8 cellular contexts compared by ENCODE assay signal in the genomic region with DNA sequence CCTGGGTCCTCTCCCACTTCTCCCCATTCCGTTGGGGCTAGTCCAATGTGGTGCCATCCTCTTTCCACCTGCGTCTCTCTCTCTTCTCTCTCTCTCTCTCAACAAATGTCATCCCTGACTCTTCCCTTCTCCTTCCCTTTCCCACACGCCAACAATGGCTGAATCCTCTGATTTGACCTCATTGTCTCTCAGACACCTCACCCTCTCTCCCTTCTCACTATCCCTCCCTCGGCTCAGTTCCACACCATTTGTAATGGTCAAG. TPM values are rescaled to one million over a fixed set of nuclear protein-coding genes. Genes with fewer than 3 reads are reported as not detected.
DNase-seq lines count a peak whose midpoint lies in the region; ATAC-seq lines count a peak whose summit lies in the region.

No MANE protein-coding gene starts in this region.

- no peak for ATAC-seq in CD4-positive, CD25-positive, alpha-beta regulatory T cell (ENCODE audit: low read depth in 2 of 2)
- ATAC-seq in GM21515 (IDR thresholded peaks at IDR 0.05; ENCODE audit: unreplicated experiment) (no peak), HG03159 (IDR thresholded peaks at IDR 0.05; ENCODE audit: unreplicated experiment) (no peak), GM19467 (IDR thresholded peaks at IDR 0.05; ENCODE audit: unreplicated experiment) (no peak)

- no peaks in the 10 kb centered on the region for H3K27me3 ChIP-seq in CD4-positive, CD25-positive, alpha-beta regulatory T cell (ENCODE audit: control insufficient read depth, insufficient read depth, low read length)
- H3K27me3 ChIP-seq in MG63 (no peaks in the 10 kb centered on the region), neuron (ENCODE audit: insufficient read depth, low read length) (no peaks in the 10 kb centered on the region)
- no peaks in the 10 kb centered on the region for H3K27me3 ChIP-seq in effector memory CD4-positive, alpha-beta T cell (replicated peaks; ENCODE audit: control insufficient read depth, insufficient read depth, low read length, poor library complexity, severe bottlenecking)

- peak overlapping the region; percentile 93 for H3K4me3 ChIP-seq in CD4-positive, CD25-positive, alpha-beta regulatory T cell (ENCODE audit: low read depth, low read length)
- H3K4me3 ChIP-seq in MG63 (peak overlapping the region; percentile 94), neuron (ENCODE audit: low read length) (peak overlapping the region; percentile 64)
- H3K4me3 ChIP-seq in effector memory CD4-positive, alpha-beta T cell (ENCODE audit: insufficient read depth, low read depth, low read length, poor library complexity, severe bottlenecking) = peak overlapping the region; percentile 82

- H2AFZ ChIP-seq in neuron (ENCODE audit: low read depth, low read length) = peak overlapping the region; percentile 74

- H3K27ac ChIP-seq in CD4-positive, CD25-positive, alpha-beta regulatory T cell (ENCODE audit: insufficient read depth, low read length, poor library complexity, severe bottlenecking) = peak overlapping the region; percentile 92
- peak overlapping the region; percentile 86 for H3K27ac ChIP-seq in effector memory CD4-positive, alpha-beta T cell (ENCODE audit: insufficient read depth, low read length, poor library complexity, severe bottlenecking)

- peak overlapping the region; percentile 96 to 98 (median 97) for H3K27ac Mint-ChIP-seq in CD4-positive, CD25-positive, alpha-beta regulatory T cell

- H3K36me3 ChIP-seq in CD4-positive, CD25-positive, alpha-beta regulatory T cell (ENCODE audit: control insufficient read depth, insufficient read depth, low read length) = no peaks in the 10 kb centered on the region
- no peaks in the 10 kb centered on the region for H3K36me3 ChIP-seq in MG63
- no peaks in the 10 kb centered on the region for H3K36me3 ChIP-seq in effector memory CD4-positive, alpha-beta T cell (ENCODE audit: control insufficient read depth, insufficient read depth, low read length)
- peaks cover under 1% of the 10 kb centered on the region for H3K36me3 ChIP-seq in neuron (ENCODE audit: insufficient read depth, low read length)

- H3K36me3 Mint-ChIP-seq in CD4-positive, CD25-positive, alpha-beta regulatory T cell = peaks cover 3% of the 10 kb centered on the region

- no peak for DNase-seq in CD4-positive, CD25-positive, alpha-beta regulatory T cell
- DNase-seq in MG63 (no peak), NCI-H510A (lab: John Stamatoyannopoulos, UW) (no peak)
- no peak for DNase-seq in effector memory CD4-positive, alpha-beta T cell

- no peaks in the 10 kb centered on the region for H3K9me3 ChIP-seq in CD4-positive, CD25-positive, alpha-beta regulatory T cell (ENCODE audit: control insufficient read depth in 2 of 2, low read length in 2 of 2)
- no peaks in the 10 kb centered on the region for H3K9me3 ChIP-seq in MG63
- no peaks in the 10 kb centered on the region for H3K9me3 ChIP-seq in effector memory CD4-positive, alpha-beta T cell (ENCODE audit: control insufficient read depth, low read length)
- no peaks in the 10 kb centered on the region for H3K9me3 ChIP-seq in neuron (ENCODE audit: low read length)

- peaks cover 8 to 36% (median 15%) of the 10 kb centered on the region in 4 donors for H3K4me1 Mint-ChIP-seq in CD4-positive, CD25-positive, alpha-beta regulatory T cell

- H3K4me1 ChIP-seq in CD4-positive, CD25-positive, alpha-beta regulatory T cell (ENCODE audit: control insufficient read depth, insufficient read depth, low read length, poor library complexity, severe bottlenecking) = peaks cover 8% of the 10 kb centered on the region
- no peaks in the 10 kb centered on the region for H3K4me1 ChIP-seq in effector memory CD4-positive, alpha-beta T cell (ENCODE audit: control insufficient read depth, insufficient read depth, low read length, poor library complexity, severe bottlenecking)
- peaks cover 3% of the 10 kb centered on the region for H3K4me1 ChIP-seq in neuron (ENCODE audit: insufficient read depth, low read length)

- peak overlapping the region; percentile 93 to 98 (median 94) for H3K4me3 Mint-ChIP-seq in CD4-positive, CD25-positive, alpha-beta regulatory T cell

- no peaks in the 10 kb centered on the region for H3K9me3 Mint-ChIP-seq in CD4-positive, CD25-positive, alpha-beta regulatory T cell

- peaks cover 5% of the 10 kb centered on the region for H3K27me3 Mint-ChIP-seq in CD4-positive, CD25-positive, alpha-beta regulatory T cell

RNA-seq across cellular contexts. Expression of gene ZNF18, which starts 0.6 kb away (rescaled TPM):
- total RNA-seq in CD4-positive, CD25-positive, alpha-beta regulatory T cell = 15.4 TPM
- polyA plus RNA-seq in CD4-positive, CD25-positive, alpha-beta regulatory T cell = 10 to 100 TPM; 10.6 to 12.8 (median 11.4) TPM
- total RNA-seq in MG63 (2014; rRNA removed; shearing (Covaris generic); ENCODE audit: low replicate concordance) = 10.2 and 19.1 TPM in 2 replicates

RNA-seq across cellular contexts. Expression of gene MAP2K4, which starts 22.8 kb away (rescaled TPM):
- 26.1 TPM for total RNA-seq in CD4-positive, CD25-positive, alpha-beta regulatory T cell
- polyA plus RNA-seq in CD4-positive, CD25-positive, alpha-beta regulatory T cell = 10 to 100 TPM; 25.1 to 30.6 (median 25.8) TPM
- 22.9 and 32.4 TPM in 2 replicates for total RNA-seq in MG63 (2014; rRNA removed; shearing (Covaris generic); ENCODE audit: low replicate concordance)
